21 cellular contexts compared by ENCODE assay signal in genomic region chr2:227152093-227152766, GRCh38. TPM values are rescaled to one million over a fixed set of nuclear protein-coding genes. Genes with fewer than 3 reads are reported as not detected.
"Had no signal": no experiment of that assay in that cellular context is flagged by ENCODE, and none has a peak within 500 bp of the region (broad histone marks: within the 10 kb centered on the region; RNA-seq: fewer than 3 reads in every experiment).

No MANE protein-coding gene starts in this region.

- DNase-seq: activated CD4-positive, alpha-beta memory T cell treated with anti-CD3 and anti-CD28 coated beads for 36 hours; activated CD4-positive, CD25-positive, alpha-beta regulatory T cell treated with anti-CD3 and anti-CD28 coated beads, Interleukin-2, amount 50 U/mL, for 72 hours; activated effector memory CD4-positive, alpha-beta T cell treated with anti-CD3 and anti-CD28 coated beads, Interleukin-2, amount 50 U/mL, for 16 hours; activated T-cell treated with anti-CD3 and anti-CD28 coated beads, Interleukin-2, amount 50 U/mL, for 4 hours; amniotic stem cell; body of pancreas; cortex of kidney; effector CD8-positive, alpha-beta T cell; hypothalamus; naive thymus-derived CD4-positive, alpha-beta T cell; posterior cingulate gyrus; right cardiac atrium; spleen; stimulated activated CD4-positive, alpha-beta T cell treated with anti-CD3 and anti-CD28 coated beads, Interleukin-1b, Interleukin-23, amount 100 ng/mL, for 48 hours; stimulated activated naive CD4-positive, alpha-beta T cell; substantia nigra; trophoblast cell had no signal

- H3K9me3 ChIP-seq: body of pancreas had no signal

- H3K9me3 Mint-ChIP-seq: activated T-cell treated with anti-CD3 and anti-CD28 coated beads, Interleukin-2, amount 50 U/mL, for 4 hours; central memory CD8-positive, alpha-beta T cell; T-helper 2 cell treated with Interferon-gamma antibody and Interleukin-4, amounts not matched to agents 5 μg/mL and 100 μg/mL, for 36 hours had no signal

- H3K4me1 ChIP-seq: body of pancreas, spleen had no signal

- H3K27ac ChIP-seq: body of pancreas, spleen had no signal

- H3K4me1 Mint-ChIP-seq: central memory CD8-positive, alpha-beta T cell; naive thymus-derived CD4-positive, alpha-beta T cell had no signal

- H3K4me3 ChIP-seq: body of pancreas, lung, spleen had no signal

- H3K36me3 ChIP-seq: spleen had no signal

- H3K27me3 ChIP-seq: body of pancreas had no signal

- ATAC-seq: activated naive CD4-positive, alpha-beta T cell treated with anti-CD3 and anti-CD28 coated beads, Interleukin-2, amount 50 U/mL, for 72 hours; activated T-cell treated with anti-CD3 and anti-CD28 coated beads, Interleukin-2, amount 50 U/mL, for 4 hours; body of pancreas; naive thymus-derived CD4-positive, alpha-beta T cell; right cardiac atrium had no signal

- H3K4me3 Mint-ChIP-seq: activated CD4-positive, alpha-beta memory T cell treated with anti-CD3 and anti-CD28 coated beads for 36 hours; activated T-cell treated with anti-CD3 and anti-CD28 coated beads, Interleukin-2, amount 50 U/mL, for 4 hours; central memory CD8-positive, alpha-beta T cell; naive thymus-derived CD4-positive, alpha-beta T cell; T-helper 2 cell treated with Interferon-gamma antibody and Interleukin-4, amounts not matched to agents 5 μg/mL and 100 μg/mL, for 36 hours had no signal

- H3K36me3 Mint-ChIP-seq: activated CD4-positive, alpha-beta memory T cell treated with anti-CD3 and anti-CD28 coated beads for 36 hours; activated naive CD4-positive, alpha-beta T cell treated with anti-CD3 and anti-CD28 coated beads, Interleukin-2, amount 50 U/mL, for 72 hours; naive thymus-derived CD4-positive, alpha-beta T cell had no signal

- H3K27ac Mint-ChIP-seq: activated CD4-positive, alpha-beta memory T cell treated with anti-CD3 and anti-CD28 coated beads for 36 hours; activated naive CD4-positive, alpha-beta T cell treated with anti-CD3 and anti-CD28 coated beads, Interleukin-2, amount 50 U/mL, for 72 hours; naive thymus-derived CD4-positive, alpha-beta T cell; T-helper 2 cell treated with Interferon-gamma antibody and Interleukin-4, amounts not matched to agents 5 μg/mL and 100 μg/mL, for 36 hours had no signal

RNA-seq across cellular contexts. Expression of gene COL4A4, which starts 11.8 kb away (rescaled TPM):
- total RNA-seq: activated CD4-positive, alpha-beta memory T cell treated with anti-CD3 and anti-CD28 coated beads for 36 hours; activated naive CD4-positive, alpha-beta T cell treated with anti-CD3 and anti-CD28 coated beads, Interleukin-2, amount 50 U/mL, for 72 hours had no signal

RNA-seq across cellular contexts. Expression of gene COL4A3, which starts 12.2 kb away (rescaled TPM):
- total RNA-seq: activated CD4-positive, alpha-beta memory T cell treated with anti-CD3 and anti-CD28 coated beads for 36 hours; activated naive CD4-positive, alpha-beta T cell treated with anti-CD3 and anti-CD28 coated beads, Interleukin-2, amount 50 U/mL, for 72 hours had no signal
- polyA plus RNA-seq: naive thymus-derived CD4-positive, alpha-beta T cell had no signal
